In the genomic region with DNA sequence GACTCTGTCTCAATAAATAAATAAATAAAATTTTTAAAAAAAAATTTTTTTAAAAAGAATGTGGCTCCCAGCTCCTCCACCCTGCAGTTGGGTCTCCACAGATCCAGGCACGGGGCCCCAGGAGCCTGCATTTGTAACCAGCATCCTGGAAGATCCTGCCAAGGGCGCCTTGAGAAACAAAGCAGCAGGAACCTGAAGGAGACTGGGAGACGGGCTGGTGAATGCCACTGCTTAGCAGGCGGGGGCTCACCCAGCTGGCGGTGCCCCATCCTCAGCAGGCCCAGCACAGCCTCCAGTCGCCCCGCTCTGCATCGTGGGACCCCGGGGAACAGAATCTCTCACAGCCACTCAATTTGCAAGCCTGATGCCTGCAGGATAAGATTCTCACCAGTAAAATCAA, we compare ENCODE assay signal across 16 cellular contexts.
DNase-seq lines count a peak whose midpoint lies in the region; ATAC-seq and TF ChIP-seq lines count a peak whose summit lies in the region.
"Had no signal": no experiment of that assay in that cellular context is flagged by ENCODE, and none has a peak within 500 bp of the region (broad histone marks: within the 10 kb centered on the region; RNA-seq: fewer than 3 reads in every experiment).

No MANE protein-coding gene starts in this region.

- H3K9me3 Mint-ChIP-seq in CD14-positive monocyte (peaks cover 0 to 9% (median 3%) of the 10 kb centered on the region in 7 donors), endothelial cell (ENCODE audit: unreplicated experiment) (peaks cover 54% of the 10 kb centered on the region)
- H3K9me3 Mint-ChIP-seq: CD8-positive, alpha-beta T cell had no signal

- no peaks in the 10 kb centered on the region for H3K36me3 ChIP-seq in upper lobe of right lung

- DNase-seq in CD14-positive monocyte (ENCODE audit: low spot score): peak; percentile 23
- DNase-seq in endothelial cell (ENCODE audit: low spot score): no peak
- DNase-seq in posterior vena cava (ENCODE audit: low spot score): peak; percentile 41
- DNase-seq in upper lobe of right lung: peak; percentile 44
- DNase-seq in retina: no peak
- DNase-seq in HuH-7.5 (ENCODE audit: low spot score): no peak
- DNase-seq: C1 segment of cervical spinal cord; Caco-2; CD4-positive, CD25-positive, alpha-beta regulatory T cell; CD8-positive, alpha-beta T cell; DMS153; DND-41; GM23248; H7; HCEC 1CT had no signal

- no peaks in the 10 kb centered on the region for H3K36me3 Mint-ChIP-seq in CD14-positive monocyte
- H3K36me3 Mint-ChIP-seq in endothelial cell (ENCODE audit: low read depth, unreplicated experiment): peaks cover 24% of the 10 kb centered on the region
- H3K36me3 Mint-ChIP-seq: CD4-positive, CD25-positive, alpha-beta regulatory T cell; CD8-positive, alpha-beta T cell had no signal

- no peak overlapping the region for H3K4me3 ChIP-seq in upper lobe of right lung
- H3K4me3 ChIP-seq: GM23248 had no signal

- no peak overlapping the region for H3K27ac ChIP-seq in upper lobe of right lung
- H3K27ac ChIP-seq: GM23248 had no signal

- H3K4me3 Mint-ChIP-seq in CD14-positive monocyte (no peak overlapping the region), endothelial cell (ENCODE audit: unreplicated experiment) (peak overlapping the region; percentile 59)
- H3K4me3 Mint-ChIP-seq: CD4-positive, CD25-positive, alpha-beta regulatory T cell; CD8-positive, alpha-beta T cell had no signal

- H3K9me3 ChIP-seq in upper lobe of right lung: no peaks in the 10 kb centered on the region
- H3K9me3 ChIP-seq: Caco-2 had no signal

- peaks cover 9% of the 10 kb centered on the region for H3K27me3 ChIP-seq in upper lobe of right lung

- H3K27ac Mint-ChIP-seq in CD14-positive monocyte (no peak overlapping the region), endothelial cell (ENCODE audit: unreplicated experiment) (no peak overlapping the region)
- H3K27ac Mint-ChIP-seq: CD4-positive, CD25-positive, alpha-beta regulatory T cell; CD8-positive, alpha-beta T cell had no signal

- no peaks in the 10 kb centered on the region for H3K4me1 ChIP-seq in upper lobe of right lung
- H3K4me1 ChIP-seq: Caco-2 had no signal

- H3K4me1 Mint-ChIP-seq in CD14-positive monocyte (no peaks in the 10 kb centered on the region), endothelial cell (ENCODE audit: unreplicated experiment) (no peaks in the 10 kb centered on the region)
- H3K4me1 Mint-ChIP-seq: CD4-positive, CD25-positive, alpha-beta regulatory T cell had no signal

- intact Hi-C loops in CD14-positive monocyte (cut with micrococcal nuclease) (no loop called here), posterior vena cava (cut with DNase I) (no loop called here), upper lobe of right lung (cut with DNase I) (no loop called here)

- ATAC-seq in upper lobe of right lung: no peak
- ATAC-seq in GM21423 (IDR thresholded peaks at IDR 0.05; ENCODE audit: unreplicated experiment): no peak
- ATAC-seq: CD8-positive, alpha-beta T cell had no signal

- TF ChIP-seq CTCF in CD14-positive monocyte (IDR thresholded peaks at IDR 0.05) (no peak), endothelial cell (IDR thresholded peaks at IDR 0.05; ENCODE audit: unreplicated experiment) (no peak), upper lobe of right lung (IDR thresholded peaks at IDR 0.05) (no peak)

- H3K27me3 Mint-ChIP-seq in CD14-positive monocyte (ENCODE audit: low read depth in 3 of 3) (peaks cover 0 to 4% (median 2%) of the 10 kb centered on the region in 3 donors), endothelial cell (ENCODE audit: unreplicated experiment) (peaks cover 22% of the 10 kb centered on the region)
- H3K27me3 Mint-ChIP-seq: CD4-positive, CD25-positive, alpha-beta regulatory T cell had no signal

Comparison
In these comparisons a context has a peak if more than half of its experiments do, and no peak if none do; other contexts are left out.
1. DNase-seq: peak in CD14-positive monocyte (single experiment), posterior vena cava (single experiment) and upper lobe of right lung (single experiment); none in endothelial cell (single experiment), retina (single experiment) and HuH-7.5 (single experiment).